ENCODE assay signal across 15 cellular contexts in genomic region chr1:206783506-206783905, GRCh38.
"Had no signal": no experiment of that assay in that cellular context is flagged by ENCODE, and none has a peak within 500 bp of the region (broad histone marks: within the 10 kb centered on the region; RNA-seq: fewer than 3 reads in every experiment).

No MANE protein-coding gene starts in this region.

- H3K27me3 ChIP-seq: cardiac muscle cell, suprapubic skin had no signal

- H3K27ac Mint-ChIP-seq: nephron, WTC11 had no signal

- H3K4me1 ChIP-seq: suprapubic skin had no signal

- H3K9me3 Mint-ChIP-seq: activated naive CD4-positive, alpha-beta T cell treated with anti-CD3 and anti-CD28 coated beads for 36 hours; nephron; WTC11 had no signal

- H3K36me3 ChIP-seq: cardiac muscle cell, suprapubic skin had no signal

- H3K36me3 Mint-ChIP-seq: WTC11 had no signal

- DNase-seq: activated CD4-positive, alpha-beta T cell treated with anti-CD3 and anti-CD28 coated beads, Interleukin-2, amount 50 U/mL, for 1 hour; activated naive CD4-positive, alpha-beta T cell treated with anti-CD3 and anti-CD28 coated beads for 36 hours; foreskin melanocyte; head of caudate nucleus; kidney glomerular epithelial cell; mesenchymal stem cell; nucleus accumbens; stimulated activated CD4-positive, alpha-beta T cell treated with anti-CD3 and anti-CD28 coated beads, Interleukin-2, amount 100 ng/mL, for 48 hours; stimulated activated naive CD4-positive, alpha-beta T cell treated with Interleukin-2 at 50 U/mL for 16 hours; trophoblast cell had no signal

- H3K27ac ChIP-seq: cardiac muscle cell, epithelial cell of prostate, suprapubic skin had no signal

- H3K4me1 Mint-ChIP-seq: nephron, WTC11 had no signal

- H3K4me3 Mint-ChIP-seq: activated naive CD4-positive, alpha-beta T cell treated with anti-CD3 and anti-CD28 coated beads for 36 hours; nephron; WTC11 had no signal

- H3K9me3 ChIP-seq: suprapubic skin had no signal

- H3K4me3 ChIP-seq: cardiac muscle cell, suprapubic skin had no signal
